ENCODE assay signal across 18 cellular contexts in genomic region chr2:208545398-208546042, GRCh38.
DNase-seq lines count a peak whose midpoint lies in the region; ATAC-seq and TF ChIP-seq lines count a peak whose summit lies in the region.
"Had no signal": no experiment of that assay in that cellular context is flagged by ENCODE, and none has a peak within 500 bp of the region (broad histone marks: within the 10 kb centered on the region; RNA-seq: fewer than 3 reads in every experiment).

No MANE protein-coding gene starts in this region.

- H3K27ac ChIP-seq in mesenchymal stem cell (ENCODE audit: low read length, poor library complexity, severe bottlenecking): no peak overlapping the region
- H3K27ac ChIP-seq: HL-60, PC-9, spleen had no signal

- no peaks in the 10 kb centered on the region for H3K27me3 Mint-ChIP-seq in endothelial cell (ENCODE audit: unreplicated experiment)
- H3K27me3 Mint-ChIP-seq in activated T-cell treated with anti-CD3 and anti-CD28 coated beads, Interleukin-2, amount 50 U/mL, for 72 hours (ENCODE audit: low read depth): peaks cover 8% of the 10 kb centered on the region

- H3K18ac ChIP-seq in mesenchymal stem cell (ENCODE audit: low read depth in 1 of 2, low read length in 2 of 2): no peak overlapping the region

- H3K27ac Mint-ChIP-seq in endothelial cell (ENCODE audit: unreplicated experiment): no peak overlapping the region
- no peak overlapping the region for H3K27ac Mint-ChIP-seq in activated T-cell treated with anti-CD3 and anti-CD28 coated beads, Interleukin-2, amount 50 U/mL, for 72 hours
- H3K27ac Mint-ChIP-seq: CD14-positive monocyte, HFFc6 had no signal

- H2AFZ ChIP-seq in mesenchymal stem cell (ENCODE audit: low read depth, low read length): no peak overlapping the region
- H2AFZ ChIP-seq: PC-9 had no signal

- no peak overlapping the region for H4K91ac ChIP-seq in mesenchymal stem cell (ENCODE audit: low read length)

- peaks cover 2% of the 10 kb centered on the region for H3K4me1 Mint-ChIP-seq in endothelial cell (ENCODE audit: unreplicated experiment)
- no peaks in the 10 kb centered on the region for H3K4me1 Mint-ChIP-seq in activated T-cell treated with anti-CD3 and anti-CD28 coated beads, Interleukin-2, amount 50 U/mL, for 72 hours (ENCODE audit: low read depth)
- H3K4me1 Mint-ChIP-seq: CD14-positive monocyte had no signal

- H2BK15ac ChIP-seq in mesenchymal stem cell (ENCODE audit: low read depth, poor library complexity, severe bottlenecking): no peak overlapping the region

- H4K8ac ChIP-seq in mesenchymal stem cell (ENCODE audit: low read length): no peak overlapping the region

- no peaks in the 10 kb centered on the region for H3K27me3 ChIP-seq in mesenchymal stem cell (ENCODE audit: control insufficient read depth in 1 of 2, insufficient read depth in 1 of 2, low read length in 2 of 2)
- H3K27me3 ChIP-seq: spleen had no signal

- 37% methylated on average over 4 of the region's 4 CpGs for WGBS in mesenchymal stem cell

- no peak overlapping the region for H2BK120ac ChIP-seq in mesenchymal stem cell (ENCODE audit: low read depth, low read length)

- ATAC-seq in HG03159 (IDR thresholded peaks at IDR 0.05; ENCODE audit: unreplicated experiment): no peak
- no peak for ATAC-seq in activated T-cell treated with anti-CD3 and anti-CD28 coated beads, Interleukin-2, amount 50 U/mL, for 72 hours (replicated peaks in 1 of 2)

- H3K9ac ChIP-seq in mesenchymal stem cell (ENCODE audit: low read length): no peak overlapping the region

- H3K9me3 ChIP-seq in mesenchymal stem cell (ENCODE audit: control insufficient read depth, low read length): no peaks in the 10 kb centered on the region

- no peak overlapping the region for H2BK5ac ChIP-seq in mesenchymal stem cell (ENCODE audit: low read depth, low read length, poor library complexity, severe bottlenecking)

- H2AK5ac ChIP-seq in mesenchymal stem cell (ENCODE audit: low read length, severe bottlenecking): no peak overlapping the region

- no peaks in the 10 kb centered on the region for H3K36me3 Mint-ChIP-seq in endothelial cell (ENCODE audit: low read depth, unreplicated experiment)
- H3K36me3 Mint-ChIP-seq in activated T-cell treated with anti-CD3 and anti-CD28 coated beads, Interleukin-2, amount 50 U/mL, for 72 hours (ENCODE audit: insufficient read depth in 2 of 2): no peaks in the 10 kb centered on the region
- H3K36me3 Mint-ChIP-seq: CD14-positive monocyte had no signal

- no peak for TF ChIP-seq CTCF in endothelial cell (IDR thresholded peaks at IDR 0.05; ENCODE audit: unreplicated experiment)

- no peaks in the 10 kb centered on the region for H3K9me3 Mint-ChIP-seq in endothelial cell (ENCODE audit: unreplicated experiment)
- peaks cover 0 to 2% of the 10 kb centered on the region in 2 donors for H3K9me3 Mint-ChIP-seq in activated T-cell treated with anti-CD3 and anti-CD28 coated beads, Interleukin-2, amount 50 U/mL, for 72 hours
- H3K9me3 Mint-ChIP-seq: CD14-positive monocyte had no signal

- H3K4me3 Mint-ChIP-seq in endothelial cell (ENCODE audit: unreplicated experiment): no peak overlapping the region
- H3K4me3 Mint-ChIP-seq in activated T-cell treated with anti-CD3 and anti-CD28 coated beads, Interleukin-2, amount 50 U/mL, for 72 hours: no peak overlapping the region
- H3K4me3 Mint-ChIP-seq: CD14-positive monocyte, HFFc6 had no signal

- no peak overlapping the region for H2BK12ac ChIP-seq in mesenchymal stem cell (ENCODE audit: low read length in 2 of 2)

- DNase-seq in NCI-H82 (lab: John Stamatoyannopoulos, UW) (peak; percentile 21), NCI-H82 treated with DMSO at 0.1 percent for 48 hours (lab: John Stamatoyannopoulos, UW; ENCODE audit: unreplicated experiment) (no peak), NCI-H2196 treated with DMSO at 0.1 percent for 48 hours (lab: John Stamatoyannopoulos, UW; ENCODE audit: unreplicated experiment) (peak; percentile 52), endothelial cell (ENCODE audit: low spot score) (peak; percentile 23), MV-4-11 (lab: John Stamatoyannopoulos, UW) (no peak), mesenchymal stem cell (no peak)
- no peak for DNase-seq in activated T-cell treated with anti-CD3 and anti-CD28 coated beads, Interleukin-2, amount 50 U/mL, for 72 hours
- DNase-seq: activated effector memory CD4-positive, alpha-beta T cell treated with anti-CD3 and anti-CD28 coated beads, Interleukin-2, amount 50 U/mL, for 16 hours; GDM1; glutamatergic neuron; HFFc6; Karpas-422; NCI-H226; PC-9; spleen had no signal

- H3K4me1 ChIP-seq in mesenchymal stem cell (ENCODE audit: control insufficient read depth, insufficient read depth, low read depth, low read length): peaks cover 2% of the 10 kb centered on the region
- H3K4me1 ChIP-seq: spleen had no signal

- H3K14ac ChIP-seq in mesenchymal stem cell (ENCODE audit: low read length in 2 of 2): no peak overlapping the region

- no peaks in the 10 kb centered on the region for H3K36me3 ChIP-seq in mesenchymal stem cell (ENCODE audit: control insufficient read depth in 1 of 2, insufficient read depth in 2 of 2, low read depth in 1 of 2, low read length in 2 of 2)
- H3K36me3 ChIP-seq: spleen had no signal

- no peaks in the 10 kb centered on the region for H3K79me1 ChIP-seq in mesenchymal stem cell (replicated peaks; ENCODE audit: low read length, poor library complexity, severe bottlenecking)

- no peak overlapping the region for H3K4me2 ChIP-seq in mesenchymal stem cell (ENCODE audit: low read length, poor library complexity, severe bottlenecking)
- H3K4me2 ChIP-seq: PC-9 had no signal

- no peak overlapping the region for H3K4me3 ChIP-seq in mesenchymal stem cell (ENCODE audit: insufficient read depth in 1 of 2, low read depth in 1 of 2, low read length in 2 of 2)
- H3K4me3 ChIP-seq: PC-9, spleen had no signal

- H3K23ac ChIP-seq in mesenchymal stem cell (ENCODE audit: low read length in 2 of 2): no peak overlapping the region

- H3K4ac ChIP-seq in mesenchymal stem cell (ENCODE audit: low read depth in 1 of 2, low read length in 2 of 2): no peak overlapping the region

Comparison
In these comparisons a context has a peak if more than half of its experiments do, and no peak if none do; other contexts are left out.
1. DNase-seq: peak in NCI-H82 (single experiment), NCI-H2196 treated with DMSO at 0.1 percent for 48 hours (single experiment) and endothelial cell (single experiment); none in NCI-H82 treated with DMSO at 0.1 percent for 48 hours (single experiment), MV-4-11 (single experiment), mesenchymal stem cell (single experiment) and activated T-cell treated with anti-CD3 and anti-CD28 coated beads, Interleukin-2, amount 50 U/mL, for 72 hours (0 of 2).